In the genomic region with DNA sequence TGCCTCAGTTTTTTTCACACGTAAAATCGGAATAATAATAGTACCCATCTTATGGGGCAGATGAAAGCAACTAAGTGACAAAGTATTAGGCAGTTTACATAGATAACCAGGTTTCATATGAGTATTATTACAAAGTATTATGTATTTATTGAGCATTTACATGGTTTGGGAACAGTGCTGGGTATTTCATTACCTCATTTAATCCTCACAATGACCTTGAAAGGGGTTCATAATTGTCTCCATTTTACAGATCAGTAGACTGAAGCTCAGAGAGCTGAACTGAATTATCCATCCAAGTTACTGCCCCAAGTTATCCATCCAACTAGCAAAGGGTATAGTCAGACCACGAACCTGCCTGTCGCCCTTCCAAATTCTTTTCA, we compare ENCODE assay signal across 9 cellular contexts. TPM values are rescaled to one million over a fixed set of nuclear protein-coding genes. Genes with fewer than 3 reads are reported as not detected.
DNase-seq lines count a peak whose midpoint lies in the region; FAIRE-seq and TF ChIP-seq lines count a peak whose summit lies in the region.
"Had no signal": no experiment of that assay in that cellular context is flagged by ENCODE, and none has a peak within 500 bp of the region (broad histone marks: within the 10 kb centered on the region; RNA-seq: fewer than 3 reads in every experiment).

No MANE protein-coding gene starts in this region.

- DNase-seq in right atrium auricular region (ENCODE audit: low spot score), result no peak
- no peak for DNase-seq in cardiac septum (ENCODE audit: low spot score)
- no peak for DNase-seq in colonic mucosa
- DNase-seq in amniotic stem cell (lab: John Stamatoyannopoulos, UW), result no peak
- no peak for DNase-seq in DMS 273 treated with DMSO at 0.1 percent for 48 hours (lab: John Stamatoyannopoulos, UW)
- no peak for DNase-seq in urothelium cell line (ENCODE audit: low spot score)

- WGBS in urinary bladder, result 66% methylated on average over 4 of the region's 4 CpGs

- H3K9ac ChIP-seq in colonic mucosa (ENCODE audit: low read depth in 2 of 2, low read length in 2 of 2) (peak overlapping the region; percentile 26 to 27), mucosa of rectum (ENCODE audit: low read depth in 1 of 2, low read length in 2 of 2) (peak overlapping the region; percentile 42 to 45)

- H3K9me3 ChIP-seq in right atrium auricular region (no peaks in the 10 kb centered on the region), colonic mucosa (no peaks in the 10 kb centered on the region), mucosa of rectum (ENCODE audit: control insufficient read depth in 2 of 2, low read length in 2 of 2) (no peaks in the 10 kb centered on the region)
- H3K9me3 ChIP-seq: tibial artery had no signal

- FAIRE-seq in urothelium cell line (lab: Jason Lieb, UNC), result no peak

- H3K4me3 ChIP-seq in right atrium auricular region, result no peak overlapping the region
- H3K4me3 ChIP-seq in colonic mucosa, result no peak overlapping the region
- peak overlapping the region; percentile 18 to 49 for H3K4me3 ChIP-seq in mucosa of rectum (ENCODE audit: low read length in 2 of 2)
- H3K4me3 ChIP-seq in urinary bladder (ENCODE audit: low read depth, low read length), result no peak overlapping the region
- H3K4me3 ChIP-seq: tibial artery had no signal

- intact Hi-C loops in cardiac septum (cut with DNase I) (loop anchor here (2.0 to 5.0 kb wide), 3 partner anchors 35 to 121 kb away; partner anchors contain the start of genes HNRNPR and ZNF436), colonic mucosa (cut with DNase I) (loop anchor here (10.0 kb wide), 1 partner anchor 59 kb away; the partner anchor contains the start of gene HNRNPR)

- TF ChIP-seq CTCF in right atrium auricular region (IDR thresholded peaks at IDR 0.05), result no peak
- TF ChIP-seq CTCF in colonic mucosa (IDR thresholded peaks at IDR 0.05), result no peak

- H3K27ac ChIP-seq in right atrium auricular region (peak overlapping the region; percentile 51 to 69), colonic mucosa (peak overlapping the region; percentile 74), mucosa of rectum (ENCODE audit: low read depth in 2 of 2, low read length in 2 of 2) (peak overlapping the region; percentile 67 to 84), urinary bladder (ENCODE audit: low read depth) (peak overlapping the region; percentile 42)

- H3K27me3 ChIP-seq in right atrium auricular region (no peaks in the 10 kb centered on the region), colonic mucosa (no peaks in the 10 kb centered on the region), mucosa of rectum (ENCODE audit: control insufficient read depth in 2 of 2, insufficient read depth in 2 of 2, low read length in 2 of 2) (no peaks in the 10 kb centered on the region)
- H3K27me3 ChIP-seq: tibial artery had no signal

- H3K4me1 ChIP-seq in right atrium auricular region, result peaks cover 3 to 42% of the 10 kb centered on the region in 2 donors
- H3K4me1 ChIP-seq in colonic mucosa, result peaks cover 10% of the 10 kb centered on the region
- peaks cover 20 to 27% of the 10 kb centered on the region in 2 donors for H3K4me1 ChIP-seq in mucosa of rectum (ENCODE audit: control insufficient read depth in 2 of 2, insufficient read depth in 2 of 2, low read length in 2 of 2)
- H3K4me1 ChIP-seq in urinary bladder (ENCODE audit: insufficient read depth), result no peaks in the 10 kb centered on the region

- no peaks in the 10 kb centered on the region for H3K36me3 ChIP-seq in right atrium auricular region
- H3K36me3 ChIP-seq in colonic mucosa, result no peaks in the 10 kb centered on the region
- H3K36me3 ChIP-seq in mucosa of rectum (ENCODE audit: control insufficient read depth in 2 of 2, insufficient read depth in 2 of 2, low read length in 2 of 2), result peaks cover 11 to 30% of the 10 kb centered on the region in 2 donors
- no peaks in the 10 kb centered on the region for H3K36me3 ChIP-seq in urinary bladder (ENCODE audit: insufficient read depth)

RNA-seq across cellular contexts. Expression of gene TCEA3, which starts 21.2 kb away (rescaled TPM):
- total RNA-seq in right atrium auricular region, result 10 to 100 TPM; 24.4 to 40.1 TPM
- 46.0 TPM for total RNA-seq in cardiac septum
- 100 to 1,000 TPM; 128 to 133 TPM for total RNA-seq in colonic mucosa
- 44.8 TPM for total RNA-seq in urinary bladder
- polyA plus RNA-seq in urinary bladder, result 28.5 TPM

RNA-seq across cellular contexts. Expression of gene ZNF436, which starts 33.7 kb away (rescaled TPM):
- 1 to 10 TPM; 7.9 to 10.0 TPM for total RNA-seq in right atrium auricular region
- total RNA-seq in cardiac septum, result 19.8 TPM
- 10 to 100 TPM in 1 of 2 donors, 1 to 10 TPM in 1; 7.1 to 13.9 TPM for total RNA-seq in colonic mucosa
- total RNA-seq in urinary bladder, result 64.9 TPM
- polyA plus RNA-seq in urinary bladder, result 11.3 TPM

RNA-seq across cellular contexts. Expression of gene HNRNPR, which starts 59.3 kb away (rescaled TPM):
- total RNA-seq in right atrium auricular region (10 to 100 TPM; 40.5 to 51.6 TPM), cardiac septum (67.3 TPM), colonic mucosa (100 to 1,000 TPM; 103 to 165 TPM), urinary bladder (181 TPM)
- polyA plus RNA-seq in urinary bladder, result 88.5 TPM

Comparison
In these comparisons a context has a peak if more than half of its experiments do, and no peak if none do; other contexts are left out.
1. H3K4me3 ChIP-seq: peak in mucosa of rectum (2 of 2); none in right atrium auricular region (0 of 2), colonic mucosa (single experiment) and urinary bladder (single experiment).
2. Peak in every context shown above with its lines, with median percentiles within 50 percentile points of each other: H3K27ac ChIP-seq.